Comparison of ENCODE assay signal across 1 cellular context in genomic region chr2:47407976-47408375, GRCh38. TPM values are rescaled to one million over a fixed set of nuclear protein-coding genes. Genes with fewer than 3 reads are reported as not detected.
"Had no signal": no experiment of that assay in that cellular context is flagged by ENCODE, and none has a peak within 500 bp of the region (broad histone marks: within the 10 kb centered on the region; RNA-seq: fewer than 3 reads in every experiment).

No MANE protein-coding gene starts in this region.

RNA-seq across cellular contexts. Expression of gene EPCAM, which starts 38.9 kb away (rescaled TPM):
- total RNA-seq: Right ventricle myocardium superior had no signal
